ENCODE assay signal across 9 cellular contexts in the genomic region with DNA sequence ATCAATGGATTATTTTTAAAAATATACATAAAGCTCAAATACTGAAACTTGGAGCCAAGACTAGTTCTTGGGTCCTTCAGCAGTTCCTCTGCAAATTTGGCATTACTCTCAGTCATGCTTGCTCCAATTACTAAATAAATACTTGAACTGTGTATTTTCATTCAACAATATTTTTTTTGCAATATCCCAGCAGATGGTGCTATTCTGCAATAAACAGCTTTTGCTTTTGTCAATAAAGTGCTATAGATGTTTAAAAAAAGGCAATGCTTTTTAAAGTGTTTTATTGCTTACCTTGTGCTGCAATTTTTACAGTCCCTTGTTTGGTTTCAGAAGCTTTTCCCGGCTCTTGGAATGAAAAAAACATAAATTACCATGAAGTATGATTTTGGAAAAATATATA.
DNase-seq lines count a peak whose midpoint lies in the region; ATAC-seq, FAIRE-seq and TF ChIP-seq lines count a peak whose summit lies in the region.
"Had no signal": no experiment of that assay in that cellular context is flagged by ENCODE, and none has a peak within 500 bp of the region (broad histone marks: within the 10 kb centered on the region; RNA-seq: fewer than 3 reads in every experiment).

No MANE protein-coding gene starts in this region.

- 15 to 17% methylated on average over 1 of the region's 1 CpG for WGBS in pancreas, 2 donors
- WGBS in upper lobe of left lung, 2 donors = 32 to 34% methylated on average over 1 of the region's 1 CpG

- ATAC-seq in pancreas = no peak
- no peak for ATAC-seq in Right ventricle myocardium inferior
- no peak for ATAC-seq in upper lobe of left lung (ENCODE audit: low FRiP score in 2 of 2)

- CTCF ChIA-PET in activated CD4-positive, alpha-beta T cell treated with anti-CD3 and anti-CD28 coated beads, Interleukin-2, amount 10 ng/mL, durations not matched to agents 7 days and 5 days (lab: Charles Lee) = no interaction called here

- no peaks in the 10 kb centered on the region for H3K27me3 ChIP-seq in pancreas
- no peaks in the 10 kb centered on the region for H3K27me3 ChIP-seq in upper lobe of left lung
- H3K27me3 ChIP-seq: transverse colon had no signal

- TF ChIP-seq POLR2A in upper lobe of left lung (IDR thresholded peaks at IDR 0.05) = no peak

- TF ChIP-seq CTCF in GM12873 (IDR thresholded peaks at IDR 0.05; ENCODE audit: insufficient read depth, low read depth, low read length, missing control alignments) = peak; percentile 7
- TF ChIP-seq CTCF in astrocyte of the cerebellum (IDR thresholded peaks at IDR 0.05; ENCODE audit: low read depth, low read length, missing control alignments) = peak; percentile 34
- no peak for TF ChIP-seq CTCF in pancreas (IDR thresholded peaks at IDR 0.05)
- TF ChIP-seq CTCF in upper lobe of left lung (IDR thresholded peaks at IDR 0.05) = no peak

- no peak overlapping the region for H3K27ac ChIP-seq in pancreas
- no peak overlapping the region for H3K27ac ChIP-seq in upper lobe of left lung
- H3K27ac ChIP-seq: transverse colon had no signal

- H3K27me3 Mint-ChIP-seq in activated CD4-positive, alpha-beta T cell treated with anti-CD3 and anti-CD28 coated beads, Interleukin-2, amount 10 ng/mL, durations not matched to agents 7 days and 5 days = no peaks in the 10 kb centered on the region

- in situ Hi-C loops in astrocyte of the cerebellum (cut with HindIII; ENCODE audit: low sequenced_read_pairs) = no loop called here

- no peaks in the 10 kb centered on the region for H3K4me1 ChIP-seq in pancreas
- H3K4me1 ChIP-seq in upper lobe of left lung = no peaks in the 10 kb centered on the region
- H3K4me1 ChIP-seq: transverse colon had no signal

- no peak overlapping the region for H3K27ac Mint-ChIP-seq in activated CD4-positive, alpha-beta T cell treated with anti-CD3 and anti-CD28 coated beads, Interleukin-2, amount 10 ng/mL, durations not matched to agents 7 days and 5 days

- DNase-seq in NCI-H2029 treated with DMSO at 0.1 percent for 48 hours (lab: John Stamatoyannopoulos, UW) = peak; percentile 98
- no peak for DNase-seq in astrocyte of the cerebellum (ENCODE audit: low read depth)
- DNase-seq in pancreas = no peak
- no peak for DNase-seq in GDM1 (lab: John Stamatoyannopoulos, UW)
- DNase-seq in activated CD4-positive, alpha-beta T cell treated with anti-CD3 and anti-CD28 coated beads, Interleukin-2, amount 10 ng/mL, durations not matched to agents 7 days and 5 days = no peak
- DNase-seq in Right ventricle myocardium inferior (ENCODE audit: missing footprints) = no peak
- DNase-seq in upper lobe of left lung = no peak
- DNase-seq: transverse colon had no signal

- no peaks in the 10 kb centered on the region for H3K36me3 Mint-ChIP-seq in activated CD4-positive, alpha-beta T cell treated with anti-CD3 and anti-CD28 coated beads, Interleukin-2, amount 10 ng/mL, durations not matched to agents 7 days and 5 days (ENCODE audit: low read depth)

- POLR2A ChIA-PET in activated CD4-positive, alpha-beta T cell treated with anti-CD3 and anti-CD28 coated beads, Interleukin-2, amount 10 ng/mL, durations not matched to agents 7 days and 5 days (lab: Charles Lee) = no interaction called here

- intact Hi-C loops in pancreas (cut with DNase I) (no loop called here), Right ventricle myocardium inferior (cut with DNase I) (no loop called here)

- TF ChIP-seq EP300 in upper lobe of left lung (IDR thresholded peaks at IDR 0.05) = no peak

- FAIRE-seq in pancreas (lab: Jason Lieb, UNC) = peak; percentile 20

- no peak overlapping the region for H3K4me3 Mint-ChIP-seq in activated CD4-positive, alpha-beta T cell treated with anti-CD3 and anti-CD28 coated beads, Interleukin-2, amount 10 ng/mL, durations not matched to agents 7 days and 5 days

- no peaks in the 10 kb centered on the region for H3K36me3 ChIP-seq in pancreas
- no peaks in the 10 kb centered on the region for H3K36me3 ChIP-seq in upper lobe of left lung
- H3K36me3 ChIP-seq: transverse colon had no signal

- no peaks in the 10 kb centered on the region for H3K9me3 Mint-ChIP-seq in activated CD4-positive, alpha-beta T cell treated with anti-CD3 and anti-CD28 coated beads, Interleukin-2, amount 10 ng/mL, durations not matched to agents 7 days and 5 days

- H3K9me3 ChIP-seq in pancreas = no peaks in the 10 kb centered on the region
- H3K9me3 ChIP-seq in upper lobe of left lung = no peaks in the 10 kb centered on the region
- H3K9me3 ChIP-seq: transverse colon had no signal

- H3K4me1 Mint-ChIP-seq in activated CD4-positive, alpha-beta T cell treated with anti-CD3 and anti-CD28 coated beads, Interleukin-2, amount 10 ng/mL, durations not matched to agents 7 days and 5 days = no peaks in the 10 kb centered on the region

- H3K4me3 ChIP-seq in astrocyte of the cerebellum (ENCODE audit: low read depth, low read length) = no peak overlapping the region
- no peak overlapping the region for H3K4me3 ChIP-seq in pancreas
- no peak overlapping the region for H3K4me3 ChIP-seq in upper lobe of left lung
- H3K4me3 ChIP-seq: transverse colon had no signal

Comparison
In these comparisons a context has a peak if more than half of its experiments do, and no peak if none do; other contexts are left out.
1. CTCF ChIP-seq: peak in GM12873 (single experiment) and astrocyte of the cerebellum (single experiment); none in pancreas (0 of 4) and upper lobe of left lung (0 of 6).